12 cellular contexts compared by ENCODE assay signal in genomic region chr19:28727133-28727834, GRCh38.
DNase-seq lines count a peak whose midpoint lies in the region; ATAC-seq and TF ChIP-seq lines count a peak whose summit lies in the region.
"Had no signal": no experiment of that assay in that cellular context is flagged by ENCODE, and none has a peak within 500 bp of the region (broad histone marks: within the 10 kb centered on the region; RNA-seq: fewer than 3 reads in every experiment).

No MANE protein-coding gene starts in this region.

- H3K27ac Mint-ChIP-seq in T-helper 17 cell: no peak overlapping the region
- H3K27ac Mint-ChIP-seq: activated naive CD4-positive, alpha-beta T cell treated with anti-CD3 and anti-CD28 coated beads, Interleukin-2, amount 50 U/mL, for 72 hours; memory B cell had no signal

- peak overlapping the region in 5 of 7 experiments; percentile 19 to 41 (median 39) for H3K4me3 ChIP-seq in skin epidermis
- H3K4me3 ChIP-seq in tibial artery: no peak overlapping the region

- peak overlapping the region; percentile 26 for H3K27ac ChIP-seq in foreskin keratinocyte
- no peak overlapping the region for H3K27ac ChIP-seq in skin epidermis
- no peak overlapping the region for H3K27ac ChIP-seq in tibial artery

- H3K36me3 Mint-ChIP-seq in T-helper 17 cell (ENCODE audit: low read depth): peaks cover 2% of the 10 kb centered on the region
- H3K36me3 Mint-ChIP-seq: memory B cell had no signal

- peaks cover 54% of the 10 kb centered on the region for H3K27me3 Mint-ChIP-seq in T-helper 17 cell

- H3K36me3 ChIP-seq in tibial artery: no peaks in the 10 kb centered on the region

- H3K4me1 Mint-ChIP-seq in T-helper 17 cell: no peaks in the 10 kb centered on the region
- H3K4me1 Mint-ChIP-seq: memory B cell had no signal

- no peaks in the 10 kb centered on the region for H3K27me3 ChIP-seq in foreskin keratinocyte
- peaks cover 0 to 24% of the 10 kb centered on the region in 2 donors for H3K27me3 ChIP-seq in tibial artery

- intact Hi-C loops in tibial artery (cut with DNase I; ENCODE audit: low total_unique reads): no loop called here

- H3K9me3 ChIP-seq in T-helper 17 cell (ENCODE audit: control insufficient read depth, low read length, poor library complexity, severe bottlenecking): no peaks in the 10 kb centered on the region
- no peaks in the 10 kb centered on the region for H3K9me3 ChIP-seq in tibial artery

- ATAC-seq in T-helper 17 cell: peak; percentile 66
- peak; percentile 98 for ATAC-seq in foreskin keratinocyte
- no peak for ATAC-seq in HG03139 (IDR thresholded peaks at IDR 0.05; ENCODE audit: unreplicated experiment)
- ATAC-seq in HG03196 (IDR thresholded peaks at IDR 0.05; ENCODE audit: unreplicated experiment): no peak

- peak overlapping the region; percentile 57 for H3K4me3 Mint-ChIP-seq in T-helper 17 cell
- H3K4me3 Mint-ChIP-seq: memory B cell had no signal

- TF ChIP-seq CTCF in foreskin keratinocyte (conservative IDR thresholded peaks at IDR 0.05) (peak; percentile 85), tibial artery (IDR thresholded peaks at IDR 0.05) (no peak)

- no peaks in the 10 kb centered on the region for H3K4me1 ChIP-seq in foreskin keratinocyte
- H3K4me1 ChIP-seq in tibial artery: no peaks in the 10 kb centered on the region

- DNase-seq in activated CD4-positive, CD25-positive, alpha-beta regulatory T cell treated with anti-CD3 and anti-CD28 coated beads, Interleukin-2, amount 50 U/mL, for 72 hours: peak; percentile 38
- no peak for DNase-seq in activated CD4-positive, CD25-positive, alpha-beta regulatory T cell (lab: John Stamatoyannopoulos, UW)
- DNase-seq in T-helper 17 cell (peak in 1 of 3 donors; percentile 40), foreskin keratinocyte (peak in 1 of 2 donors; percentile 7), tibial artery (no peak)
- DNase-seq: AML-193, NCI-H446 had no signal

Comparison
In these comparisons a context has a peak if more than half of its experiments do, and no peak if none do; other contexts are left out.
1. ATAC-seq: peak in T-helper 17 cell (single experiment) and foreskin keratinocyte (single experiment); none in HG03139 (single experiment) and HG03196 (single experiment).
2. H3K4me3 ChIP-seq: peak in skin epidermis (5 of 7); none in tibial artery (0 of 2).